26 cellular contexts compared by ENCODE assay signal in the genomic region with DNA sequence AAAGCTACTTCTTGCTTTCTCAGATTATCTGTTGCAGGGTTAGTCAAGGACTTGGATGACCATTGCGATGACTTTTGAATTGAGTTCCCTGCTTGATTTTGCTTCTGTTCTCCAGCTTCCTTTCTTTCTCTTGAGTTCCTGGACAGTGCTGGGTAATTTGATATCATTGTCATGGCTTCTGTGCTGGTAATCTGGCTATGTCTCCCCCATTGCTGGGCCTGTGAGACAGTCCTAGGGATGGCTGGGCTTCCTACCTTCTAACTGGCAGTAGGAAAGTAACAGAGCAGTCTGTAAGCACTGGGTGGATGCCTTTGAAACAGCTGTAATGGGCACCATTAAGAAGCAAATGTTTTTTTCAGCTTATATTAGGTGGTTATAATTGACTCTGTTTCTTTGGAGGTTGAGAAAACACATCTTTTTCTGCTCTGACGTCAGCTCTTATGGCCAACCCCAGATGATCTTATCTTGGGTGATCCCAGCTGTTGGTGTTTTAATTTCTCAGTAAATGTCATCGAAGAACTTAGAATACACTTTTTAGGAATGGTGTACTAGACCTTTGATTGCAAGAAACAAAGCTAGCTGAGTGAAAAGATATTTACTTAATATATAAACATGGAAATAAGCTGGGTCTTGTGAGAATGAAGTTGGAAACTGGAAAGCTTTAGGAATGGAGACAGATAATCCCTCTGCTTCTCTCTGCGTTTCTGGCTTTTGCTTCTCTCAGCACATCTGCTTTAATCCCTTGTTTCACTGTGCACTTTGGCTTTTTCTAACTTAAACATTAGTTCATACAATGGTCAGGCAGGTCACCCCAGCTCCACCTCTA.
"Had no signal": no experiment of that assay in that cellular context is flagged by ENCODE, and none has a peak within 500 bp of the region (broad histone marks: within the 10 kb centered on the region; RNA-seq: fewer than 3 reads in every experiment).

No MANE protein-coding gene starts in this region.

- ATAC-seq: activated CD4-positive, CD25-positive, alpha-beta regulatory T cell treated with anti-CD3 and anti-CD28 coated beads, Interleukin-2, amount 50 U/mL, for 24 hours; esophagus mucosa; left lung; pancreas; stimulated activated naive B cell treated with anti-CD40 and anti-IgM and Interleukin-4, amounts not matched to agents 10 μg/mL and 1 μg/mL and 100 μg/mL, for 72 hours; T-helper 17 cell had no signal

- H3K9me3 ChIP-seq: left lung, pancreas, prostate gland, sigmoid colon, tibial nerve had no signal

- DNase-seq: activated CD4-positive, alpha-beta T cell treated with anti-CD3 and anti-CD28 coated beads for 48 hours; activated CD4-positive, alpha-beta T cell treated with anti-CD3 and anti-CD28 coated beads, Interleukin-2, amount 50 U/mL, for 48 hours; activated CD8-positive, alpha-beta memory T cell treated with anti-CD3 and anti-CD28 coated beads for 24 hours; activated gamma-delta T cell; activated naive CD4-positive, alpha-beta T cell treated with anti-CD3 and anti-CD28 coated beads, Interleukin-2, amount 10 ng/mL, durations not matched to agents 7 days and 5 days; amygdala; central memory CD4-positive, alpha-beta T cell; endodermal cell; foreskin melanocyte; left lung; naive B cell; nucleus accumbens; pancreas; retina; sigmoid colon; stimulated activated CD4-positive, alpha-beta T cell treated with anti-CD3 and anti-CD28 coated beads, Interleukin-15, amount 100 ng/mL, for 24 hours; stimulated activated CD4-positive, alpha-beta T cell treated with anti-CD3 and anti-CD28 coated beads, Interleukin-2, amount 100 ng/mL, for 24 hours; stimulated activated naive B cell treated with anti-CD40 and anti-IgM and Interleukin-4, amounts not matched to agents 10 μg/mL and 1 μg/mL and 100 μg/mL, for 72 hours; T-helper 17 cell; T1000; WERI-Rb-1 had no signal

- H3K27ac ChIP-seq: left lung, pancreas, prostate gland, sigmoid colon, tibial nerve, WERI-Rb-1 had no signal

- H3K4me3 ChIP-seq: left lung, lung, pancreas, prostate gland, sigmoid colon, tibial nerve had no signal

- H3K27me3 ChIP-seq: left lung, pancreas, sigmoid colon, tibial nerve had no signal

- H3K4me1 ChIP-seq: left lung, prostate gland had no signal

- H3K36me3 ChIP-seq: left lung, pancreas, prostate gland, sigmoid colon, tibial nerve, WERI-Rb-1 had no signal
